8 cellular contexts compared by ENCODE assay signal in genomic region chr2:181954538-181954883, GRCh38. TPM values are rescaled to one million over a fixed set of nuclear protein-coding genes. Genes with fewer than 3 reads are reported as not detected.
DNase-seq lines count a peak whose midpoint lies in the region; ATAC-seq and TF ChIP-seq lines count a peak whose summit lies in the region.

No MANE protein-coding gene starts in this region.

- H3K36me3 Mint-ChIP-seq in MCF 10A (ENCODE audit: insufficient read depth, unreplicated experiment) (no peaks in the 10 kb centered on the region), nephron progenitor cell (ENCODE audit: low read depth) (no peaks in the 10 kb centered on the region)

- H3K36me3 ChIP-seq in upper lobe of right lung, result no peaks in the 10 kb centered on the region

- H3K4me3 Mint-ChIP-seq in MCF 10A (ENCODE audit: unreplicated experiment), result no peak overlapping the region
- H3K4me3 Mint-ChIP-seq in nephron progenitor cell, result peak overlapping the region; percentile 84

- BruUV-seq in MCF 10A (replicated peaks; lab: Mats Ljungman, UMichigan), result no TSS peak

- peaks cover 4% of the 10 kb centered on the region for H3K4me1 ChIP-seq in upper lobe of right lung

- H3K27me3 Mint-ChIP-seq in MCF 10A (ENCODE audit: insufficient read depth, unreplicated experiment), result no peaks in the 10 kb centered on the region
- H3K27me3 Mint-ChIP-seq in nephron progenitor cell (ENCODE audit: low read depth, poor library complexity), result no peaks in the 10 kb centered on the region

- H3K27ac ChIP-seq in upper lobe of right lung, result no peak overlapping the region

- no peaks in the 10 kb centered on the region for H3K4me1 Mint-ChIP-seq in MCF 10A (ENCODE audit: insufficient read depth, unreplicated experiment)
- peaks cover 6% of the 10 kb centered on the region for H3K4me1 Mint-ChIP-seq in nephron progenitor cell

- no peak for TF ChIP-seq POLR2A in GM18505 (IDR thresholded peaks at IDR 0.05; ENCODE audit: borderline replicate concordance, extremely low read depth, insufficient read depth, insufficient read length)

- DNase-seq in MCF 10A (ENCODE audit: unreplicated experiment), result no peak
- DNase-seq in nephron progenitor cell, result no peak
- DNase-seq in SKM-1 treated with dmso at 0.1 percent for 144 hours (lab: John Stamatoyannopoulos, UW; ENCODE audit: unreplicated experiment), result no peak
- no peak for DNase-seq in DMS79 (lab: John Stamatoyannopoulos, UW)
- DNase-seq in LoVo (ENCODE audit: low spot score), result no peak
- DNase-seq in upper lobe of right lung, result no peak

- H3K9me3 Mint-ChIP-seq in MCF 10A (ENCODE audit: unreplicated experiment), result no peaks in the 10 kb centered on the region
- H3K9me3 Mint-ChIP-seq in nephron progenitor cell, result no peaks in the 10 kb centered on the region

- TF ChIP-seq CTCF in MCF 10A (IDR thresholded peaks at IDR 0.05; ENCODE audit: unreplicated experiment), result no peak
- TF ChIP-seq CTCF in nephron progenitor cell (IDR thresholded peaks at IDR 0.05), result no peak
- TF ChIP-seq CTCF in upper lobe of right lung (IDR thresholded peaks at IDR 0.05), result no peak

- POLR2A ChIA-PET in MCF 10A (lab: Yijun Ruan, JAX), result interaction anchor here (0.6 kb wide), 1 partner anchor 162 kb away, joined by 3 read pairs; no protein-coding TSS in a partner anchor

- peak overlapping the region; percentile 37 for H3K27ac Mint-ChIP-seq in MCF 10A (ENCODE audit: low read depth, unreplicated experiment)
- H3K27ac Mint-ChIP-seq in nephron progenitor cell, result no peak overlapping the region

- intact Hi-C loops in MCF 10A (cut with micrococcal nuclease) (no loop called here), upper lobe of right lung (cut with DNase I) (no loop called here)

- CTCF ChIA-PET in MCF 10A (lab: Yijun Ruan, JAX), result interaction anchor here (0.7 to 1.1 kb wide), 5 partner anchors 16 to 239 kb away, joined by 3 to 4 read pairs (median 3); no protein-coding TSS in a partner anchor

- H3K27me3 ChIP-seq in upper lobe of right lung, result no peaks in the 10 kb centered on the region

- H3K4me3 ChIP-seq in upper lobe of right lung, result no peak overlapping the region

- H3K9me3 ChIP-seq in upper lobe of right lung, result no peaks in the 10 kb centered on the region

- peak; percentile 7 for ATAC-seq in GM18505 (IDR thresholded peaks at IDR 0.05; ENCODE audit: unreplicated experiment)
- peak; percentile 18 for ATAC-seq in HG03196 (IDR thresholded peaks at IDR 0.05; ENCODE audit: unreplicated experiment)
- ATAC-seq in upper lobe of right lung, result no peak

RNA-seq across cellular contexts. Expression of gene PPP1R1C, which starts 31.1 kb away (rescaled TPM):
- total RNA-seq in MCF 10A (2022), result not detected in 2 replicates
- total RNA-seq in upper lobe of right lung, result 5.8 TPM
